ENCODE assay signal across 8 cellular contexts in the genomic region with DNA sequence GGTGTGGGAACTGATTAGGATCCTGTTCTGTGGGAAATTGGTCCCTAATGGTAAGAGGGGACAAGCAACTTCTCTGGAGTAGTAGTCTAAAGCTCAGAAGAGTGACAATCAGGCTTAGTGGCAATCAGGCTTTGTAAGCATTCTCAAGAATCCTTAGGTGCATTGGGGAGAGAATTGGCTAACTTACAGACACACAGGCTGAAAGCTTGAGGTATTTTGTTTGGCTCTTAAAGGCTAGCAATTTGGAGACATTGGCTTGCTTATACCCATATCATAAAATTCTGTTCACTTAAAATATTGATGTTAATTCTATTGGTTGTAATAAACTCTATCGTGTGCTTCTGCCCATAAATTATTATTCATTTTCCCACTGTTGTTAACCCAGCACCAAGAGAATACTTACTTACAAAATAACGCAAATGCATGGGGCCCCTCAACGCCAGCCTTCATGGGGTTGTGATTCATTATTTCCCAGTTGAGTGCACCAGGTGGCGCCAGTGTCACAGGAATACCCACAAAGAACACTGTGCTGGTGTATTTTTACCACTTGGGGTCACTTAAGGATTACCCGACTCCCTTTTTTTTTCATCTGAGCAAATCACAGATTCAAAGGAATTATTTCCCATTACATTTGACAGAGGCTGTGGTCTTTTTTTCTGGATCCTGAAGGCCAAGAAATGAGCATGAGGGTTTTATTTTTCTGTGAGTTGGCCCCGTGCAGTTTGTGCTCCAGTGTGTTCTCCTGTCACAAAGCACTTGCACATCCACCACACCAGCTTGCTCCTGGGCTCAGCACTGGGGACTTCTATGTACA. TPM values are rescaled to one million over a fixed set of nuclear protein-coding genes. Genes with fewer than 3 reads are reported as not detected.
DNase-seq lines count a peak whose midpoint lies in the region; ATAC-seq and TF ChIP-seq lines count a peak whose summit lies in the region.

No MANE protein-coding gene starts in this region.

- H3K36me3 ChIP-seq in Peyer's patch, result peaks cover 0 to 26% (median 0%) of the 10 kb centered on the region in 3 donors

- no peaks in the 10 kb centered on the region for H3K9me3 ChIP-seq in Peyer's patch

- TF ChIP-seq POLR2A in Peyer's patch (IDR thresholded peaks at IDR 0.05), result no peak

- no peak overlapping the region for H3K4me3 ChIP-seq in Peyer's patch

- TF ChIP-seq CTCF in Peyer's patch (IDR thresholded peaks at IDR 0.05) (peak; percentile 36 to 91 (median 80)), progenitor cell of endocrine pancreas (IDR thresholded peaks at IDR 0.05; ENCODE audit: unreplicated experiment) (peak; percentile 96)

- DNase-seq in Daoy (ENCODE audit: low read depth), result peak; percentile 67
- DNase-seq in HK-2 (ENCODE audit: unreplicated experiment), result peak; percentile 56
- peak; percentile 55 to 86 (median 63) for DNase-seq in Peyer's patch
- DNase-seq in activated naive CD4-positive, alpha-beta T cell treated with Interleukin-2 at 50 U/mL for 16 hours, result peak; percentile 51
- peak; percentile 72 for DNase-seq in glomerular visceral epithelial cell (ENCODE audit: extremely low spot score)
- peak; percentile 48 for DNase-seq in progenitor cell of endocrine pancreas (ENCODE audit: low spot score, unreplicated experiment)
- DNase-seq in NCI-H1048 (lab: John Stamatoyannopoulos, UW), result no peak

- peaks cover 15% of the 10 kb centered on the region for H3K9me3 Mint-ChIP-seq in progenitor cell of endocrine pancreas (ENCODE audit: low read depth)

- peaks cover 25% of the 10 kb centered on the region for H3K36me3 Mint-ChIP-seq in progenitor cell of endocrine pancreas (ENCODE audit: insufficient read depth)

- ATAC-seq in GM21360 (IDR thresholded peaks at IDR 0.05; ENCODE audit: unreplicated experiment), result peak; percentile 89

- no peak overlapping the region for H3K27ac ChIP-seq in Peyer's patch

- H3K27me3 ChIP-seq in Peyer's patch, result no peaks in the 10 kb centered on the region

- no peak overlapping the region for H3K4me3 Mint-ChIP-seq in progenitor cell of endocrine pancreas (ENCODE audit: low read depth)

- H3K27me3 Mint-ChIP-seq in progenitor cell of endocrine pancreas, result no peaks in the 10 kb centered on the region

- peaks cover 2% of the 10 kb centered on the region for H3K4me1 Mint-ChIP-seq in progenitor cell of endocrine pancreas (ENCODE audit: low read depth)

- H3K27ac Mint-ChIP-seq in progenitor cell of endocrine pancreas, result no peak overlapping the region

- H3K4me1 ChIP-seq in Peyer's patch, result no peaks in the 10 kb centered on the region

RNA-seq across cellular contexts. Expression of a gene that starts 45.5 kb away (rescaled TPM):
- 134 and 135 TPM in 2 replicates for total RNA-seq in Daoy (2014; rRNA removed; shearing (Covaris generic))
- total RNA-seq in Peyer's patch (10 to 100 TPM; 40.0 to 90.0 (median 52.4) TPM), progenitor cell of endocrine pancreas (114 and 115 TPM in 2 replicates)
